In the genomic region with DNA sequence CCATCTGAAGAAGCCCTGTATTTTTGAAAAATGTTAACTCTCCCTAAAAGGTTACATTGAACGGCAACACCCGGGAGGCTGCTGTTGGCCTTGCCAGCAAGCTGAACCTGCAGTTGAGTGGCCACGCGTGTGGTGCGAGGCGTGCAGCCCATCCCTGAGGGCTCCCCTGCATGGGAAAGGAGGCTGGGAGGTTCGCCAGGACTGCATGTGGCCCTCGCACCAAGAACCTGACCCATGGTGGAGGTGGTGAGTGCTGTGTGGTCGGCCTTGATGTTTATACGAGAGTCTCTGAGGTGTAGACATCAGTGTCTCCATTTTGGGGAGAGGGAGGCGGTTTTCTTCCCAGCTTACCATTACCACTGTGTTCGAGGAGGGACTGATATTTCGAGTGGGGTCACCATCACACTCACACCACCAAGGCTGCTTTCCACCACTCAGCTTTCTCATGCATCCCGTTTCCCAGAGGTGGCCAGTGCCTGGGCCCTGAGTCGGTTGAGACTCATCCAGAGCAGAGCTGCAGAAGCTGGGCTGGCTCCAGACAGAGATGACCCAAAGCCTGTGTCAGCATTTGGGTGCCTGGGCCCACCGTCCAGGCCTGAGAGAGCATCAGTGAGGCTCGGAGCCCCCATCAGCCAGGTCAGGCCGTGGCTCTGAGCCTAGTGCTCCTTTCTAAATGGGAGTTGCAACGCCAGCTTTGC, we compare ENCODE assay signal across 16 cellular contexts.
"Had no signal": no experiment of that assay in that cellular context is flagged by ENCODE, and none has a peak within 500 bp of the region (broad histone marks: within the 10 kb centered on the region; RNA-seq: fewer than 3 reads in every experiment).

No MANE protein-coding gene starts in this region.

- H3K4me3 ChIP-seq: ascending aorta, breast epithelium, gastrocnemius medialis, psoas muscle, right lobe of liver, SJCRH30, tibial artery had no signal

- DNase-seq: activated CD4-positive, alpha-beta T cell treated with anti-CD3 and anti-CD28 coated beads for 4 hours; activated naive CD4-positive, alpha-beta T cell treated with anti-CD3 and anti-CD28 coated beads for 36 hours; activated T-cell treated with anti-CD3 and anti-CD28 coated beads for 4 hours; cerebellar nuclear complex; dermis blood vessel endothelial cell; gastrocnemius medialis; left ventricle myocardium superior; mesendoderm; psoas muscle; SJCRH30; T-helper 2 cell had no signal

- H3K27me3 ChIP-seq: ascending aorta, breast epithelium, gastrocnemius medialis, right lobe of liver, SJCRH30, tibial artery had no signal

- H3K4me1 ChIP-seq: ascending aorta, breast epithelium, gastrocnemius medialis, psoas muscle, SJCRH30, tibial artery had no signal

- H3K9me3 ChIP-seq: ascending aorta, gastrocnemius medialis, psoas muscle, right lobe of liver, SJCRH30 had no signal

- ATAC-seq: gastrocnemius medialis, left ventricle myocardium superior, psoas muscle had no signal

- H3K4me1 Mint-ChIP-seq: nephron had no signal

- H3K36me3 ChIP-seq: ascending aorta, breast epithelium, gastrocnemius medialis, right lobe of liver, SJCRH30, tibial artery had no signal

- H3K27ac ChIP-seq: ascending aorta, breast epithelium, gastrocnemius medialis, psoas muscle, right lobe of liver, SJCRH30, tibial artery had no signal

- H3K4me3 Mint-ChIP-seq: activated naive CD4-positive, alpha-beta T cell treated with anti-CD3 and anti-CD28 coated beads for 36 hours; nephron had no signal

- H3K27ac Mint-ChIP-seq: activated naive CD4-positive, alpha-beta T cell treated with anti-CD3 and anti-CD28 coated beads for 36 hours; nephron had no signal
